In genomic region chr14:78836777-78837176, GRCh38 we compare ENCODE assay signal across 8 cellular contexts.
DNase-seq lines count a peak whose midpoint lies in the region; ATAC-seq and TF ChIP-seq lines count a peak whose summit lies in the region.

No MANE protein-coding gene starts in this region.

- H3K27ac ChIP-seq in WERI-Rb-1 (peak overlapping the region; percentile 91), stomach (no peak overlapping the region)

- H3K27me3 ChIP-seq in WERI-Rb-1 (ENCODE audit: insufficient read depth, low read depth, severe bottlenecking) (no peaks in the 10 kb centered on the region), stomach (no peaks in the 10 kb centered on the region)

- WGBS in stomach, 5 donors: 6 to 15% (median 12%) methylated on average over 4 of the region's 4 CpGs

- ATAC-seq in HG02981 (IDR thresholded peaks at IDR 0.05; ENCODE audit: unreplicated experiment): peak; percentile 62

- DNase-seq in stimulated activated CD4-positive, alpha-beta T cell treated with anti-CD3 and anti-CD28 coated beads, Interleukin-4, amount 100 ng/mL, for 48 hours (ENCODE audit: low read depth in 2 of 2): peak; percentile 1 to 3
- no peak for DNase-seq in stimulated activated CD4-positive, alpha-beta T cell treated with anti-CD3 and anti-CD28 coated beads, Interleukin-4, amount 100 ng/mL, for 1 hour
- DNase-seq in NCI-H2107 treated with DMSO at 0.1 percent for 48 hours (lab: John Stamatoyannopoulos, UW; ENCODE audit: unreplicated experiment): peak; percentile 96
- DNase-seq in WERI-Rb-1: peak; percentile 90
- peak; percentile 4 to 87 (median 68) for DNase-seq in head of caudate nucleus
- DNase-seq in stomach: peak; percentile 45
- DNase-seq in activated gamma-delta T cell treated with Interleukin-2 at 50 U/mL for 16 hours: no peak

- TF ChIP-seq CTCF in WERI-Rb-1 (IDR thresholded peaks at IDR 0.05; ENCODE audit: low read depth, low read length) (peak; percentile 70), stomach (IDR thresholded peaks at IDR 0.05) (peak in 3 of 7 experiments; percentile 15 to 37 (median 24))

- H3K36me3 ChIP-seq in WERI-Rb-1 (no peaks in the 10 kb centered on the region), stomach (no peaks in the 10 kb centered on the region)

- no peak for TF ChIP-seq EP300 in stomach (IDR thresholded peaks at IDR 0.05)

- H3K4me3 ChIP-seq in WERI-Rb-1 (ENCODE audit: low read depth, low read length) (no peak overlapping the region), stomach (no peak overlapping the region)

- TF ChIP-seq POLR2A in stomach (IDR thresholded peaks at IDR 0.05): no peak

- no peaks in the 10 kb centered on the region for H3K4me1 ChIP-seq in stomach

- intact Hi-C loops in head of caudate nucleus (cut with DNase I) (no loop called here), stomach (cut with DNase I; ENCODE audit: low total_unique reads) (no loop called here)

- no peaks in the 10 kb centered on the region for H3K9me3 ChIP-seq in WERI-Rb-1 (ENCODE audit: severe bottlenecking)
- H3K9me3 ChIP-seq in stomach: no peaks in the 10 kb centered on the region

Comparison
In these comparisons a context has a peak if more than half of its experiments do, and no peak if none do; other contexts are left out.
1. DNase-seq: peak in stimulated activated CD4-positive, alpha-beta T cell treated with anti-CD3 and anti-CD28 coated beads, Interleukin-4, amount 100 ng/mL, for 48 hours (2 of 2), NCI-H2107 treated with DMSO at 0.1 percent for 48 hours (single experiment), WERI-Rb-1 (single experiment), head of caudate nucleus (42 of 42) and stomach (single experiment); none in stimulated activated CD4-positive, alpha-beta T cell treated with anti-CD3 and anti-CD28 coated beads, Interleukin-4, amount 100 ng/mL, for 1 hour (single experiment) and activated gamma-delta T cell treated with Interleukin-2 at 50 U/mL for 16 hours (single experiment).